2 cellular contexts compared by ENCODE assay signal in genomic region chrY:6902116-6902515, GRCh38. TPM values are rescaled to one million over a fixed set of nuclear protein-coding genes. Genes with fewer than 3 reads are reported as not detected.
"Had no signal": no experiment of that assay in that cellular context is flagged by ENCODE, and none has a peak within 500 bp of the region (broad histone marks: within the 10 kb centered on the region; RNA-seq: fewer than 3 reads in every experiment).

No MANE protein-coding gene starts in this region.

RNA-seq across cellular contexts. Expression of gene TBL1Y, which starts 8.4 kb away (rescaled TPM):
- total RNA-seq: G401, GM12878 had no signal
- polyA plus RNA-seq: GM12878 had no signal

RNA-seq across cellular contexts. Expression of gene AMELY, which starts 9.4 kb away (rescaled TPM):
- total RNA-seq: G401, GM12878 had no signal
- polyA plus RNA-seq: GM12878 had no signal
